Comparison of ENCODE assay signal across 1 cellular context in genomic region chr20:4905195-4905594, GRCh38.
A peak's percentile ranks its signal among the peaks of the same experiment; 100 is the strongest.
TF ChIP-seq lines count a peak whose summit lies in the region.

No MANE protein-coding gene starts in this region.

TF ChIP-seq in HepG2, 621 proteins besides CTCF, POLR2A, EP300 and RAD21 (continued from another document):
- TF ChIP-seq ZBED4 (CRISPR knock-in tag; IDR thresholded peaks at IDR 0.05; ENCODE audit: borderline replicate concordance), result no peak
- no peak for TF ChIP-seq ZMAT3 (CRISPR knock-in tag; conservative IDR thresholded peaks at IDR 0.05)
- peak; percentile 64; the same call in 1 of the 2 replicates for TF ChIP-seq ZBTB33 (CRISPR knock-in tag; IDR thresholded peaks at IDR 0.05)
- no peak for TF ChIP-seq ZNF549 (CRISPR knock-in tag; IDR thresholded peaks at IDR 0.05)
- TF ChIP-seq ELF4 (CRISPR knock-in tag; IDR thresholded peaks at IDR 0.05; ENCODE audit: borderline replicate concordance), result peak; percentile 11; the same call in 1 of the 2 replicates
TF ChIP-seq in HepG2: peak in this region for 3.
